In genomic region chr4:84971319-84971932, GRCh38 we compare ENCODE assay signal across 1 cellular context.
TF ChIP-seq lines count a peak whose summit lies in the region.

No MANE protein-coding gene starts in this region.

TF ChIP-seq in GM12878, 131 proteins besides CTCF, POLR2A, EP300 and RAD21 (continued from another document):
- TF ChIP-seq ZBTB4 (CRISPR knock-in tag; IDR thresholded peaks at IDR 0.05) (no peak), SUZ12 (IDR thresholded peaks at IDR 0.05; ENCODE audit: unreplicated experiment) (no peak), SMC3 (IDR thresholded peaks at IDR 0.05; ENCODE audit: borderline replicate concordance, low read length) (peak; percentile 25; the same call in 1 of the 2 replicates)
